In the genomic region with DNA sequence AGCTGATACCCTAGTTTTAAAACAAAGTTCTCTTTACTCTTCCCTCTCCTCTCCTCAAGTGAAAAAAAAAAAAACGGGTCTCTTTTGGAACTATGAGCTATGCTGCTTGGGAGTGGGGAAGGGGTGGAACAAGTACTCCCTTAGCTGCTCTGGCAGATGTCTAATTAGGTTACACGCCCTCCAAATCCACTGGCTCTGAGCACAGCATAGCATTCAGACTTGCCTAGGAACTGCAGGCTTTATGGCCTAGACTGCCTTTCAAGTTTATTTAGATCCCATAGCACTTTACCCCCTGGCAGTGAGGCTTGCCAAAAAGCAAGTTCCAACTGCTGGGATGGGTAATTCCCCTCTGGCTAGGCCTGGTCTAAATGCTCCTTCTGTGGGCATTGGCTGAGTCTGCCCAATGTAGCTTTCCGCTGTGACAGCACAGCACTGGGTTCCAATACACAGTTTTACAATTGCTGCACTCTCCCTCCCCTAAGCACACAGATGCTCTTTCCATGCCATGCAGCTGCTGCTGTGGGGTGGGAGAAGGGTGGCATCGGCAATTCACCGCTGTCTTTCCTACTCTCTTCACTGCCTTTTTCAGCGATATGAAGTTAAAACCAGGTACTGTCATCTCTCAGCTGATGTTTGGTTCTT, we compare ENCODE assay signal across 19 cellular contexts.
"Had no signal": no experiment of that assay in that cellular context is flagged by ENCODE, and none has a peak within 500 bp of the region (broad histone marks: within the 10 kb centered on the region; RNA-seq: fewer than 3 reads in every experiment).

No MANE protein-coding gene starts in this region.

- H3K4me3 ChIP-seq: breast epithelium, hepatocyte, spleen, thoracic aorta, uterus had no signal

- DNase-seq: activated CD4-positive, alpha-beta T cell treated with anti-CD3 and anti-CD28 coated beads for 36 hours; activated CD4-positive, CD25-positive, alpha-beta regulatory T cell; activated CD8-positive, alpha-beta memory T cell treated with anti-CD3 and anti-CD28 coated beads, Interleukin-2, amount 10 ng/mL, durations not matched to agents 7 days and 5 days; activated CD8-positive, alpha-beta T cell treated with anti-CD3 and anti-CD28 coated beads, Interleukin-2, amount 10 ng/mL, durations not matched to agents 7 days and 5 days; activated naive CD8-positive, alpha-beta T cell treated with anti-CD3 and anti-CD28 coated beads, Interleukin-2, amount 50 U/mL, for 24 hours; activated T-cell treated with anti-CD3 and anti-CD28 coated beads, Interleukin-2, amount 50 U/mL, for 48 hours; effector CD8-positive, alpha-beta T cell; islet precursor cell; mammary epithelial cell; naive thymus-derived CD4-positive, alpha-beta T cell; right cardiac atrium; spleen; stimulated activated naive CD4-positive, alpha-beta T cell; uterus had no signal

- H3K9ac ChIP-seq: parathyroid adenoma had no signal

- H3K27me3 ChIP-seq: breast epithelium, hepatocyte, spleen, uterus had no signal

- H3K27ac ChIP-seq: breast epithelium, epithelial cell of prostate, hepatocyte, parathyroid adenoma, spleen, thoracic aorta, uterus had no signal

- H3K9me3 ChIP-seq: thoracic aorta, uterus had no signal

- H3K36me3 ChIP-seq: breast epithelium, spleen, thoracic aorta, uterus had no signal

- H3K4me1 ChIP-seq: breast epithelium, parathyroid adenoma, spleen, uterus had no signal

- ATAC-seq: activated CD4-positive, alpha-beta T cell treated with anti-CD3 and anti-CD28 coated beads for 36 hours; activated CD8-positive, alpha-beta memory T cell treated with anti-CD3 and anti-CD28 coated beads, Interleukin-2, amount 10 ng/mL, durations not matched to agents 7 days and 5 days; activated CD8-positive, alpha-beta T cell treated with anti-CD3 and anti-CD28 coated beads, Interleukin-2, amount 10 ng/mL, durations not matched to agents 7 days and 5 days; activated naive CD8-positive, alpha-beta T cell treated with anti-CD3 and anti-CD28 coated beads, Interleukin-2, amount 50 U/mL, for 24 hours; naive thymus-derived CD4-positive, alpha-beta T cell; right cardiac atrium had no signal
